Comparison of ENCODE assay signal across 14 cellular contexts in the genomic region with DNA sequence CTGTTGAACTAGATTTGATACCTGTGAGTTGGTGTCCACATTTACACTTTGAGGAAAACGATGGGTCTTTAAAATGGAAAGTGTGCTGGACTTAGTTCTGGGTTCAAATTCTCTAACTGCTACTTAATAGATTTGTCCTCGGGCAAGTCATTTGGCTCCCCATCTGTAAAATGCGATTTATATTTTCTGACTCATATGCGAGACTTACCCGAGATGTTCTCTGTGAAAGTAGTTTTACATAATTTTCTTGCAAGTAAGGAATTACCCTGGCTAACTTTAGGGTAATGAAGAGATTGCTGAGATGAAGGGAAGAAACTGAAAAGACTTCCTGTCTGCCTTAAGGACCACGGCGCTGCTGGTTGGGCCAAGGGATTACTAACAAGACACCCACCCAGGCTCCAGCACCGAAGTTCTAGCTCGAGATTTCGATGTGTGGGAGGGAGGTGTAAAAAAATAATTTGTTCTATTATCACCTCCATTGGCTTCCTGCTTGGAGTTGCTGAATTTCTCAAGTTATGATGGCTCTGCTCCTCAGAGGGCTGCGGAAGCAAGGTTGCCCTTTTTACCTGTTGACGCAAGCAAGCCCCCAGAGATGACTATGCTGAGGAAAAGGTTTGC. TPM values are rescaled to one million over a fixed set of nuclear protein-coding genes. Genes with fewer than 3 reads are reported as not detected.
DNase-seq lines count a peak whose midpoint lies in the region; ATAC-seq and TF ChIP-seq lines count a peak whose summit lies in the region.
"Had no signal": no experiment of that assay in that cellular context is flagged by ENCODE, and none has a peak within 500 bp of the region (broad histone marks: within the 10 kb centered on the region; RNA-seq: fewer than 3 reads in every experiment).

No MANE protein-coding gene starts in this region.

- H3K4me1 ChIP-seq in ACC112 (ENCODE audit: control insufficient read depth, insufficient read depth, low read length, unreplicated experiment) (peaks cover 32% of the 10 kb centered on the region), adipocyte (ENCODE audit: control insufficient read depth, insufficient read depth, low read length) (peaks cover 38% of the 10 kb centered on the region)
- H3K4me1 ChIP-seq: Caco-2 had no signal

- H2AFZ ChIP-seq in ACC112 (ENCODE audit: low read length, unreplicated experiment): no peak overlapping the region

- H3K9ac ChIP-seq in adipocyte (ENCODE audit: low read length): peak overlapping the region; percentile 31

- H3K27ac ChIP-seq in ACC112 (ENCODE audit: low read depth, low read length): peak overlapping the region; percentile 79

- no peaks in the 10 kb centered on the region for H3K27me3 ChIP-seq in ACC112 (ENCODE audit: insufficient read depth, low read length)
- H3K27me3 ChIP-seq in adipocyte (replicated peaks; ENCODE audit: control insufficient read depth, insufficient read depth, low read length): no peaks in the 10 kb centered on the region
- no peaks in the 10 kb centered on the region for H3K27me3 ChIP-seq in H7 (ENCODE audit: control insufficient read depth, insufficient read depth, low read length)

- H3K4me3 ChIP-seq in ACC112 (ENCODE audit: low read depth, low read length) (peak overlapping the region; percentile 19; the same call in 1 of the 2 replicates), adipocyte (ENCODE audit: low read length) (peak overlapping the region; percentile 28), fibroblast of mammary gland (ENCODE audit: control insufficient read depth, low read depth, low read length) (no peak overlapping the region), H7 (ENCODE audit: insufficient read depth, low read depth, low read length) (no peak overlapping the region)

- no peaks in the 10 kb centered on the region for H3K36me3 ChIP-seq in ACC112 (ENCODE audit: insufficient read depth, low read length)
- no peaks in the 10 kb centered on the region for H3K36me3 ChIP-seq in adipocyte (ENCODE audit: control insufficient read depth, insufficient read depth, low read length, severe bottlenecking)
- no peaks in the 10 kb centered on the region for H3K36me3 ChIP-seq in H7 (replicated peaks; ENCODE audit: control insufficient read depth, insufficient read depth, low read length)

- no peak for ATAC-seq in HG03045 (IDR thresholded peaks at IDR 0.05; ENCODE audit: unreplicated experiment)

- H3K9me3 ChIP-seq in adipocyte (ENCODE audit: control insufficient read depth, low read length): no peaks in the 10 kb centered on the region
- H3K9me3 ChIP-seq: Caco-2 had no signal

- H3K79me2 ChIP-seq in ACC112 (ENCODE audit: control insufficient read depth, insufficient read depth, low read length, unreplicated experiment): no peaks in the 10 kb centered on the region

- DNase-seq in adipocyte (ENCODE audit: low read depth) (no peak), fibroblast of mammary gland (ENCODE audit: low read depth) (peak; percentile 59), occipital lobe (lab: John Stamatoyannopoulos, UW) (peak; percentile 46), ACHN (no peak), H7 (no peak)
- DNase-seq in stimulated activated CD4-positive, alpha-beta T cell treated with anti-CD3 and anti-CD28 coated beads, Interleukin-15, amount 100 ng/mL, for 24 hours: no peak
- DNase-seq: Caco-2, KG1, NCI-H1092, NCI-H1694 treated with DMSO at 0.1 percent for 48 hours, NCI-H446 treated with DMSO at 0.1 percent for 48 hours, NCI-H774 had no signal

- in situ Hi-C loops in ACHN (cut with HindIII; ENCODE audit: low pct_ligation_motif_present, low pct_unique_long_range_greater_than_20kb, low sequenced_read_pairs): no loop called here

- TF ChIP-seq CTCF in fibroblast of mammary gland (conservative IDR thresholded peaks at IDR 0.05; ENCODE audit: control insufficient read depth, insufficient read depth, low read depth, low read length): no peak

RNA-seq across cellular contexts. Expression of gene PCSK1, which starts 24.1 kb away (rescaled TPM):
- 1.6 TPM for total RNA-seq in occipital lobe
- total RNA-seq in H7 (2014; rRNA removed; shearing (Covaris generic)): 3.1 and 9.2 TPM in 2 replicates

Comparison
In these comparisons a context has a peak if more than half of its experiments do, and no peak if none do; other contexts are left out.
1. H3K4me3 ChIP-seq: peak in ACC112 (single experiment) and adipocyte (single experiment); none in fibroblast of mammary gland (single experiment) and H7 (single experiment).
2. DNase-seq: peak in fibroblast of mammary gland (single experiment) and occipital lobe (single experiment); none in adipocyte (single experiment), ACHN (single experiment), H7 (single experiment) and stimulated activated CD4-positive, alpha-beta T cell treated with anti-CD3 and anti-CD28 coated beads, Interleukin-15, amount 100 ng/mL, for 24 hours (single experiment).